In genomic region chr20:31711416-31712111, GRCh38 we compare ENCODE assay signal across 9 cellular contexts. TPM values are rescaled to one million over a fixed set of nuclear protein-coding genes. Genes with fewer than 3 reads are reported as not detected.
A peak's percentile ranks its signal among the peaks of the same experiment; 100 is the strongest.
DNase-seq lines count a peak whose midpoint lies in the region; ATAC-seq and TF ChIP-seq lines count a peak whose summit lies in the region.
"Had no signal": no experiment of that assay in that cellular context is flagged by ENCODE, and none has a peak within 500 bp of the region (broad histone marks: within the 10 kb centered on the region; RNA-seq: fewer than 3 reads in every experiment).

No MANE protein-coding gene starts in this region.

- peaks cover 17% of the 10 kb centered on the region for H3K4me1 ChIP-seq in mesendoderm (ENCODE audit: control insufficient read depth, low read depth, low read length)
- peaks cover 93 to 99% (median 95%) of the 10 kb centered on the region in 4 donors for H3K4me1 ChIP-seq in upper lobe of left lung

- TF ChIP-seq CTCF in upper lobe of left lung (IDR thresholded peaks at IDR 0.05) = no peak

- peak overlapping the region; percentile 56 for H3K56ac ChIP-seq in mesendoderm (ENCODE audit: low read length)

- H4K5ac ChIP-seq in mesendoderm (ENCODE audit: low read length) = no peak overlapping the region

- no peaks in the 10 kb centered on the region for H3K36me3 ChIP-seq in mesendoderm (ENCODE audit: control insufficient read depth, insufficient read depth, low read length)
- H3K36me3 ChIP-seq in upper lobe of left lung = peaks cover 0 to 72% (median 24%) of the 10 kb centered on the region in 4 donors

- peak overlapping the region; percentile 78 for H3K27ac Mint-ChIP-seq in activated naive CD4-positive, alpha-beta T cell treated with anti-CD3 and anti-CD28 coated beads for 36 hours
- peak overlapping the region; percentile 94 for H3K27ac Mint-ChIP-seq in activated naive CD8-positive, alpha-beta T cell treated with anti-CD3 and anti-CD28 coated beads, Interleukin-2, amount 50 U/mL, for 24 hours

- peak in 1 of 4 donors; percentile 7 for TF ChIP-seq POLR2A in upper lobe of left lung (IDR thresholded peaks at IDR 0.05)

- peaks cover 92% of the 10 kb centered on the region for H3K4me1 Mint-ChIP-seq in activated naive CD4-positive, alpha-beta T cell treated with anti-CD3 and anti-CD28 coated beads for 36 hours (ENCODE audit: low read depth)
- H3K4me1 Mint-ChIP-seq in activated naive CD8-positive, alpha-beta T cell treated with anti-CD3 and anti-CD28 coated beads, Interleukin-2, amount 50 U/mL, for 24 hours = peaks cover 94% of the 10 kb centered on the region

- no peak overlapping the region for H4K8ac ChIP-seq in mesendoderm (ENCODE audit: low read depth, low read length)

- no peak overlapping the region for H3K18ac ChIP-seq in mesendoderm (ENCODE audit: low read length)

- no peaks in the 10 kb centered on the region for H3K9me3 Mint-ChIP-seq in activated naive CD4-positive, alpha-beta T cell treated with anti-CD3 and anti-CD28 coated beads for 36 hours
- H3K9me3 Mint-ChIP-seq in activated naive CD8-positive, alpha-beta T cell treated with anti-CD3 and anti-CD28 coated beads, Interleukin-2, amount 50 U/mL, for 24 hours = no peaks in the 10 kb centered on the region

- intact Hi-C loops in activated naive CD4-positive, alpha-beta T cell treated with anti-CD3 and anti-CD28 coated beads for 36 hours (cut with micrococcal nuclease) = no loop called here

- H3K27ac ChIP-seq in mesendoderm (ENCODE audit: low read depth, low read length) = no peak overlapping the region
- peak overlapping the region; percentile 95 to 99 (median 99) for H3K27ac ChIP-seq in upper lobe of left lung

- no peak for DNase-seq in activated naive CD4-positive, alpha-beta T cell treated with anti-CD3 and anti-CD28 coated beads for 36 hours
- DNase-seq in activated naive CD4-positive, alpha-beta T cell treated with anti-CD3 and anti-CD28 coated beads, Interleukin-2, amount 50 U/mL, for 16 hours = no peak
- no peak for DNase-seq in activated naive CD8-positive, alpha-beta T cell treated with anti-CD3 and anti-CD28 coated beads, Interleukin-2, amount 50 U/mL, for 24 hours
- peak; percentile 38 for DNase-seq in mesendoderm
- no peak for DNase-seq in upper lobe of left lung
- DNase-seq in NCI-H82 treated with DMSO at 0.1 percent for 48 hours (lab: John Stamatoyannopoulos, UW; ENCODE audit: unreplicated experiment) = no peak
- no peak for DNase-seq in medulla oblongata (ENCODE audit: extremely low spot score)
- DNase-seq in SW480 (ENCODE audit: low spot score) = no peak
- DNase-seq: KG1 had no signal

- no peak overlapping the region for H2BK5ac ChIP-seq in mesendoderm (ENCODE audit: low read length)

- no peaks in the 10 kb centered on the region for H3K27me3 ChIP-seq in mesendoderm (ENCODE audit: insufficient read depth, low read length, poor library complexity)
- no peaks in the 10 kb centered on the region for H3K27me3 ChIP-seq in upper lobe of left lung

- H3K9me3 ChIP-seq in upper lobe of left lung = no peaks in the 10 kb centered on the region

- no peak for TF ChIP-seq EP300 in upper lobe of left lung (IDR thresholded peaks at IDR 0.05)

- ATAC-seq in activated naive CD8-positive, alpha-beta T cell treated with anti-CD3 and anti-CD28 coated beads, Interleukin-2, amount 50 U/mL, for 24 hours = no peak
- no peak for ATAC-seq in upper lobe of left lung (ENCODE audit: low FRiP score in 2 of 2)

- no peak overlapping the region for H2AK5ac ChIP-seq in mesendoderm (ENCODE audit: low read length)

- H3K23ac ChIP-seq in mesendoderm (ENCODE audit: low read length) = no peak overlapping the region

- no peaks in the 10 kb centered on the region for H3K27me3 Mint-ChIP-seq in activated naive CD4-positive, alpha-beta T cell treated with anti-CD3 and anti-CD28 coated beads for 36 hours (ENCODE audit: low read depth)
- H3K27me3 Mint-ChIP-seq in activated naive CD8-positive, alpha-beta T cell treated with anti-CD3 and anti-CD28 coated beads, Interleukin-2, amount 50 U/mL, for 24 hours = no peaks in the 10 kb centered on the region

- H3K4me3 Mint-ChIP-seq in activated naive CD4-positive, alpha-beta T cell treated with anti-CD3 and anti-CD28 coated beads for 36 hours = no peak overlapping the region
- peak overlapping the region; percentile 24 for H3K4me3 Mint-ChIP-seq in activated naive CD8-positive, alpha-beta T cell treated with anti-CD3 and anti-CD28 coated beads, Interleukin-2, amount 50 U/mL, for 24 hours

- H2BK120ac ChIP-seq in mesendoderm (ENCODE audit: low read depth, low read length) = no peak overlapping the region

- H3K79me2 ChIP-seq in mesendoderm (ENCODE audit: control insufficient read depth, insufficient read depth, low read length) = peaks cover 9% of the 10 kb centered on the region

- no peak overlapping the region for H2BK15ac ChIP-seq in mesendoderm (replicated peaks; ENCODE audit: low read depth)

- H3K4ac ChIP-seq in mesendoderm (ENCODE audit: low read depth, low read length) = peak overlapping the region; percentile 37

- H3K9ac ChIP-seq in mesendoderm (ENCODE audit: low read length) = peak overlapping the region; percentile 39

- H3K36me3 Mint-ChIP-seq in activated naive CD4-positive, alpha-beta T cell treated with anti-CD3 and anti-CD28 coated beads for 36 hours (ENCODE audit: low read depth) = peaks cover 85% of the 10 kb centered on the region
- peaks cover 92% of the 10 kb centered on the region for H3K36me3 Mint-ChIP-seq in activated naive CD8-positive, alpha-beta T cell treated with anti-CD3 and anti-CD28 coated beads, Interleukin-2, amount 50 U/mL, for 24 hours (ENCODE audit: low read depth)

- no peak overlapping the region for H3K4me2 ChIP-seq in mesendoderm (ENCODE audit: low read length)

- CTCF ChIA-PET in activated naive CD4-positive, alpha-beta T cell treated with anti-CD3 and anti-CD28 coated beads for 36 hours (lab: Charles Lee) = interaction anchor here (1.1 to 2.0 kb wide), 4 partner anchors 12 to 50 kb away, joined by 3 to 9 read pairs (median 6); partner anchors contain the start of gene BCL2L1

- H3K4me3 ChIP-seq in mesendoderm (ENCODE audit: low read length) (no peak overlapping the region), upper lobe of left lung (peak overlapping the region in 1 of 4 donors; percentile 16)

- H3K79me1 ChIP-seq in mesendoderm (ENCODE audit: low read length) = peaks cover 2% of the 10 kb centered on the region

RNA-seq across cellular contexts. Expression of gene BCL2L1, which starts 11.1 kb away (rescaled TPM):
- 10 to 100 TPM; 87.9 to 89.2 TPM for total RNA-seq in activated naive CD4-positive, alpha-beta T cell treated with anti-CD3 and anti-CD28 coated beads for 36 hours
- polyA plus RNA-seq in mesendoderm (2013, experiment 1 of 2) = 41.9 TPM
- polyA plus RNA-seq in mesendoderm (2013, experiment 2 of 2) = 43.7 TPM
- 100 to 1,000 TPM; 131 to 245 (median 182) TPM for total RNA-seq in upper lobe of left lung

RNA-seq across cellular contexts. Expression of gene TPX2, which starts 27.5 kb away (rescaled TPM):
- total RNA-seq in activated naive CD4-positive, alpha-beta T cell treated with anti-CD3 and anti-CD28 coated beads for 36 hours = 100 to 1,000 TPM; 166 to 175 TPM
- polyA plus RNA-seq in mesendoderm (2013, experiment 1 of 2) = 119 TPM
- polyA plus RNA-seq in mesendoderm (2013, experiment 2 of 2) = 120 TPM
- 1 to 10 TPM; 1.0 to 6.7 (median 3.8) TPM for total RNA-seq in upper lobe of left lung

Comparison
In these comparisons a context has a peak if more than half of its experiments do, and no peak if none do; other contexts are left out.
1. RNA of gene TPX2, which starts 27.5 kb away (total RNA-seq): 166 to 175 TPM in activated naive CD4-positive, alpha-beta T cell treated with anti-CD3 and anti-CD28 coated beads for 36 hours; 1.0 to 6.7 TPM in upper lobe of left lung; every median in the first group is over 10 times any median in the second.